ENCODE assay signal across 9 cellular contexts in genomic region chr17:68381076-68381900, GRCh38.
DNase-seq lines count a peak whose midpoint lies in the region; ATAC-seq and TF ChIP-seq lines count a peak whose summit lies in the region.
"Had no signal": no experiment of that assay in that cellular context is flagged by ENCODE, and none has a peak within 500 bp of the region (broad histone marks: within the 10 kb centered on the region; RNA-seq: fewer than 3 reads in every experiment).

No MANE protein-coding gene starts in this region.

- in situ Hi-C loops in astrocyte of the cerebellum (cut with HindIII; ENCODE audit: low sequenced_read_pairs) (no loop called here), GM13977 (cut with MboI; ENCODE audit: low pct_unique_long_range_greater_than_20kb, low sequenced_read_pairs, unreplicated experiment) (no loop called here)

- ATAC-seq in GM19351 (IDR thresholded peaks at IDR 0.05; ENCODE audit: unreplicated experiment) (peak; percentile 65), GM21723 (IDR thresholded peaks at IDR 0.05; ENCODE audit: unreplicated experiment) (no peak), GM18868 (IDR thresholded peaks at IDR 0.05; ENCODE audit: unreplicated experiment) (no peak)

- peak; percentile 97 for DNase-seq in AG10803 (ENCODE audit: low read depth)
- peak; percentile 73 for DNase-seq in astrocyte of the cerebellum (ENCODE audit: low read depth)
- DNase-seq in mesenteric fat pad (ENCODE audit: low spot score) = peak; percentile 37
- DNase-seq in GM13977 (ENCODE audit: low spot score) = no peak
- DNase-seq in H7 = no peak

- H3K36me3 ChIP-seq in H7 (replicated peaks; ENCODE audit: control insufficient read depth, insufficient read depth, low read length) = no peaks in the 10 kb centered on the region

- H3K27me3 ChIP-seq in H7 (ENCODE audit: control insufficient read depth, insufficient read depth, low read length) = no peaks in the 10 kb centered on the region

- no peak overlapping the region for H3K4me3 ChIP-seq in AG10803 (ENCODE audit: low read length)
- no peak overlapping the region for H3K4me3 ChIP-seq in astrocyte of the cerebellum (ENCODE audit: low read depth, low read length)
- H3K4me3 ChIP-seq in H7 (ENCODE audit: insufficient read depth, low read depth, low read length) = no peak overlapping the region
- H3K4me3 ChIP-seq: SK-N-MC had no signal

- TF ChIP-seq CTCF in AG10803 (conservative IDR thresholded peaks at IDR 0.05; ENCODE audit: low read length) (no peak), astrocyte of the cerebellum (IDR thresholded peaks at IDR 0.05; ENCODE audit: low read depth, low read length, missing control alignments) (no peak), GM13977 (IDR thresholded peaks at IDR 0.05; ENCODE audit: extremely low read depth, insufficient read depth, missing control alignments) (no peak)

Comparison
In these comparisons a context has a peak if more than half of its experiments do, and no peak if none do; other contexts are left out.
1. DNase-seq: peak in AG10803 (single experiment), astrocyte of the cerebellum (single experiment) and mesenteric fat pad (single experiment); none in GM13977 (single experiment) and H7 (single experiment).